ENCODE assay signal across 1 cellular context in the genomic region with DNA sequence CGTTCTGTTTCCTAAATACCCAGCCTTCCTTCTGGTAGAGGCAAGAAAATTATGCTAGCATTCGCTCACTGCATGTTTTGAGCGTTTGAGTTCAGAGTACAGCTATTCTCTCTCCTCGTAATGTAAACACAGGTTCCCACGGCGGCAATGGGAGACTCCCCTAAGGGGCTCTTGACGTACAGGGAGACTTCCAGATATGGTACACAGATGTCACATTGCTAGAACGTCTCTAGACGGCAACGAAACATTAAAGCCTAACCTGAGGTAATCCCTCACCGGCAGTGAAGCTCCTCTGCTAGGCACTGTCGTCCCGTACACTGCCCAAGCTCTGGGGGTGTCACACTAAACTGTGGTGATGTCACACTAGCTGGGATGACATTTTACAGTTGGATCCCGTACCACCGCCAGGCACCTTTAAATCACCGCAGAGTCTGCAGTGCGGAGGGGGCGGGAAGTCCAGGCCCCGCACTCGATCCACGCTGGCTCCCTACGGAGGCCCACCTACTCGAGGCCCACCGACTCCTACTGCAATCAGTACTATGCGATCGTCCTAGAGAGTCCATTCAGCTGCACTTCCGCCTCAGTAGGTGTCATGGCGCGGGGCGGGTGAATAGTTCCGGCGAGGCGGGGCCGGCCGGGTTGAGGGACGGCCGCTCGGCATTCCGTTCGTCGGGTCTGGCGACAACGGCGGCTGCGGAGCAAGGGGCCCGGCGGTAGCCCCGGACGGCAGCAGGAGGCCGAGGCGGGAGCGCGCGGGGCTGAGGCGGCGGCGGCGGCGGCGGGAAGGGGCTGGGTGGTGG.
TF ChIP-seq lines count a peak whose summit lies in the region.

TSS of gene HIPK1 (plus strand) at position 375 of the 800 bp plus-strand sequence.

TF ChIP-seq in GM12878, 131 proteins besides CTCF, POLR2A, EP300 and RAD21 (continued from another document and continues in another):
- TF ChIP-seq, protein P1, sequence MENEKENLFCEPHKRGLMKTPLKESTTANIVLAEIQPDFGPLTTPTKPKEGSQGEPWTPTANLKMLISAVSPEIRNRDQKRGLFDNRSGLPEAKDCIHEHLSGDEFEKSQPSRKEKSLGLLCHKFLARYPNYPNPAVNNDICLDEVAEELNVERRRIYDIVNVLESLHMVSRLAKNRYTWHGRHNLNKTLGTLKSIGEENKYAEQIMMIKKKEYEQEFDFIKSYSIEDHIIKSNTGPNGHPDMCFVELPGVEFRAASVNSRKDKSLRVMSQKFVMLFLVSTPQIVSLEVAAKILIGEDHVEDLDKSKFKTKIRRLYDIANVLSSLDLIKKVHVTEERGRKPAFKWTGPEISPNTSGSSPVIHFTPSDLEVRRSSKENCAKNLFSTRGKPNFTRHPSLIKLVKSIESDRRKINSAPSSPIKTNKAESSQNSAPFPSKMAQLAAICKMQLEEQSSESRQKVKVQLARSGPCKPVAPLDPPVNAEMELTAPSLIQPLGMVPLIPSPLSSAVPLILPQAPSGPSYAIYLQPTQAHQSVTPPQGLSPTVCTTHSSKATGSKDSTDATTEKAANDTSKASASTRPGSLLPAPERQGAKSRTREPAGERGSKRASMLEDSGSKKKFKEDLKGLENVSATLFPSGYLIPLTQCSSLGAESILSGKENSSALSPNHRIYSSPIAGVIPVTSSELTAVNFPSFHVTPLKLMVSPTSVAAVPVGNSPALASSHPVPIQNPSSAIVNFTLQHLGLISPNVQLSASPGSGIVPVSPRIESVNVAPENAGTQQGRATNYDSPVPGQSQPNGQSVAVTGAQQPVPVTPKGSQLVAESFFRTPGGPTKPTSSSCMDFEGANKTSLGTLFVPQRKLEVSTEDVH (IDR thresholded peaks at IDR 0.05; ENCODE audit: low read depth, partially characterized antibody), result peak; percentile 96
- TF ChIP-seq, protein P2, sequence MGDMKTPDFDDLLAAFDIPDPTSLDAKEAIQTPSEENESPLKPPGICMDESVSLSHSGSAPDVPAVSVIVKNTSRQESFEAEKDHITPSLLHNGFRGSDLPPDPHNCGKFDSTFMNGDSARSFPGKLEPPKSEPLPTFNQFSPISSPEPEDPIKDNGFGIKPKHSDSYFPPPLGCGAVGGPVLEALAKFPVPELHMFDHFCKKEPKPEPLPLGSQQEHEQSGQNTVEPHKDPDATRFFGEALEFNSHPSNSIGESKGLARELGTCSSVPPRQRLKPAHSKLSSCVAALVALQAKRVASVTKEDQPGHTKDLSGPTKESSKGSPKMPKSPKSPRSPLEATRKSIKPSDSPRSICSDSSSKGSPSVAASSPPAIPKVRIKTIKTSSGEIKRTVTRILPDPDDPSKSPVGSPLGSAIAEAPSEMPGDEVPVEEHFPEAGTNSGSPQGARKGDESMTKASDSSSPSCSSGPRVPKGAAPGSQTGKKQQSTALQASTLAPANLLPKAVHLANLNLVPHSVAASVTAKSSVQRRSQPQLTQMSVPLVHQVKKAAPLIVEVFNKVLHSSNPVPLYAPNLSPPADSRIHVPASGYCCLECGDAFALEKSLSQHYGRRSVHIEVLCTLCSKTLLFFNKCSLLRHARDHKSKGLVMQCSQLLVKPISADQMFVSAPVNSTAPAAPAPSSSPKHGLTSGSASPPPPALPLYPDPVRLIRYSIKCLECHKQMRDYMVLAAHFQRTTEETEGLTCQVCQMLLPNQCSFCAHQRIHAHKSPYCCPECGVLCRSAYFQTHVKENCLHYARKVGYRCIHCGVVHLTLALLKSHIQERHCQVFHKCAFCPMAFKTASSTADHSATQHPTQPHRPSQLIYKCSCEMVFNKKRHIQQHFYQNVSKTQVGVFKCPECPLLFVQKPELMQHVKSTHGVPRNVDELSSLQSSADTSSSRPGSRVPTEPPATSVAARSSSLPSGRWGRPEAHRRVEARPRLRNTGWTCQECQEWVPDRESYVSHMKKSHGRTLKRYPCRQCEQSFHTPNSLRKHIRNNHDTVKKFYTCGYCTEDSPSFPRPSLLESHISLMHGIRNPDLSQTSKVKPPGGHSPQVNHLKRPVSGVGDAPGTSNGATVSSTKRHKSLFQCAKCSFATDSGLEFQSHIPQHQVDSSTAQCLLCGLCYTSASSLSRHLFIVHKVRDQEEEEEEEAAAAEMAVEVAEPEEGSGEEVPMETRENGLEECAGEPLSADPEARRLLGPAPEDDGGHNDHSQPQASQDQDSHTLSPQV (IDR thresholded peaks at IDR 0.05), result no peak
- peak; percentile 66 for TF ChIP-seq TCF12 (IDR thresholded peaks at IDR 0.05; ENCODE audit: low read depth, low read length)
- peak; percentile 83 for TF ChIP-seq LARP7 (IDR thresholded peaks at IDR 0.05)
- TF ChIP-seq TBL1XR1 (IDR thresholded peaks at IDR 0.05; ENCODE audit: low read depth, low read length), result no peak
- TF ChIP-seq TAF1 (IDR thresholded peaks at IDR 0.05; ENCODE audit: borderline replicate concordance, low read depth, low read length), result peak; percentile 74; the same call in 1 of the 2 replicates
- TF ChIP-seq ESRRA (IDR thresholded peaks at IDR 0.05; ENCODE audit: low read length), result no peak
- TF ChIP-seq ELK1 (IDR thresholded peaks at IDR 0.05; ENCODE audit: low read depth, low read length), result peak; percentile 91
- TF ChIP-seq NRF1 (conservative IDR thresholded peaks at IDR 0.05; ENCODE audit: low read depth, low read length), result no peak
- TF ChIP-seq NR2C2 (IDR thresholded peaks at IDR 0.05; ENCODE audit: borderline replicate concordance, control insufficient read depth, insufficient read length, low read depth), result peak; percentile 66
- no peak; the same call in 1 of the 2 replicates for TF ChIP-seq JUNB (IDR thresholded peaks at IDR 0.05)
- no peak for TF ChIP-seq USF1 (IDR thresholded peaks at IDR 0.05; ENCODE audit: borderline replicate concordance, extremely low read length, insufficient read depth, low read depth, low read length)
- TF ChIP-seq HDAC6 (IDR thresholded peaks at IDR 0.05; ENCODE audit: unreplicated experiment), result no peak
- TF ChIP-seq SMAD5 (IDR thresholded peaks at IDR 0.05; ENCODE audit: low read depth), result 0 out of 2 replicates have a peak, but pooled peaks have one; percentile 61
- TF ChIP-seq CBX5 (IDR thresholded peaks at IDR 0.05; ENCODE audit: low read depth), result 0 out of 2 replicates have a peak, but pooled peaks have one; percentile 14
- peak; percentile 72 for TF ChIP-seq PKNOX1 (IDR thresholded peaks at IDR 0.05)
- TF ChIP-seq, protein P3, sequence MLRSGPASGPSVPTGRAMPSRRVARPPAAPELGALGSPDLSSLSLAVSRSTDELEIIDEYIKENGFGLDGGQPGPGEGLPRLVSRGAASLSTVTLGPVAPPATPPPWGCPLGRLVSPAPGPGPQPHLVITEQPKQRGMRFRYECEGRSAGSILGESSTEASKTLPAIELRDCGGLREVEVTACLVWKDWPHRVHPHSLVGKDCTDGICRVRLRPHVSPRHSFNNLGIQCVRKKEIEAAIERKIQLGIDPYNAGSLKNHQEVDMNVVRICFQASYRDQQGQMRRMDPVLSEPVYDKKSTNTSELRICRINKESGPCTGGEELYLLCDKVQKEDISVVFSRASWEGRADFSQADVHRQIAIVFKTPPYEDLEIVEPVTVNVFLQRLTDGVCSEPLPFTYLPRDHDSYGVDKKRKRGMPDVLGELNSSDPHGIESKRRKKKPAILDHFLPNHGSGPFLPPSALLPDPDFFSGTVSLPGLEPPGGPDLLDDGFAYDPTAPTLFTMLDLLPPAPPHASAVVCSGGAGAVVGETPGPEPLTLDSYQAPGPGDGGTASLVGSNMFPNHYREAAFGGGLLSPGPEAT (IDR thresholded peaks at IDR 0.05; ENCODE audit: low read depth), result peak; percentile 85
- no peak for TF ChIP-seq BCLAF1 (IDR thresholded peaks at IDR 0.05)
- TF ChIP-seq DPF2 (IDR thresholded peaks at IDR 0.05), result no peak
- TF ChIP-seq SKIL (IDR thresholded peaks at IDR 0.05; ENCODE audit: low read depth, poor library complexity, severe bottlenecking), result no peak
- TF ChIP-seq CHD1 (IDR thresholded peaks at IDR 0.05; ENCODE audit: low read depth, low read length), result no peak; the same call in 1 of the 2 replicates
- TF ChIP-seq POLR2AphosphoS5 (IDR thresholded peaks at IDR 0.05; ENCODE audit: low read length), result peak; percentile 75
- TF ChIP-seq, protein P4, sequence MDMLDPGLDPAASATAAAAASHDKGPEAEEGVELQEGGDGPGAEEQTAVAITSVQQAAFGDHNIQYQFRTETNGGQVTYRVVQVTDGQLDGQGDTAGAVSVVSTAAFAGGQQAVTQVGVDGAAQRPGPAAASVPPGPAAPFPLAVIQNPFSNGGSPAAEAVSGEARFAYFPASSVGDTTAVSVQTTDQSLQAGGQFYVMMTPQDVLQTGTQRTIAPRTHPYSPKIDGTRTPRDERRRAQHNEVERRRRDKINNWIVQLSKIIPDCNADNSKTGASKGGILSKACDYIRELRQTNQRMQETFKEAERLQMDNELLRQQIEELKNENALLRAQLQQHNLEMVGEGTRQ (IDR thresholded peaks at IDR 0.05; ENCODE audit: borderline replicate concordance, low read depth, low read length), result no peak
- TF ChIP-seq BMI1 (IDR thresholded peaks at IDR 0.05; ENCODE audit: borderline replicate concordance), result no peak
- TF ChIP-seq CREB1 (IDR thresholded peaks at IDR 0.05; ENCODE audit: low read depth), result peak; percentile 94
- TF ChIP-seq NFYA (IDR thresholded peaks at IDR 0.05; ENCODE audit: borderline replicate concordance, low read depth, low read length), result no peak
- peak; percentile 45; the same call in 1 of the 2 replicates for TF ChIP-seq ZNF24 (IDR thresholded peaks at IDR 0.05)
- TF ChIP-seq KAT2A (conservative IDR thresholded peaks at IDR 0.05; ENCODE audit: control insufficient read depth, low read depth, low read length), result no peak
- no peak for TF ChIP-seq PAX5 (IDR thresholded peaks at IDR 0.05; ENCODE audit: borderline replicate concordance, low read depth, low read length)
- peak; percentile 76 for TF ChIP-seq HDGF (IDR thresholded peaks at IDR 0.05)
- TF ChIP-seq MTA2 (IDR thresholded peaks at IDR 0.05; ENCODE audit: low read depth), result 0 out of 2 replicates have a peak, but pooled peaks have one; percentile 32
- TF ChIP-seq SP1 (IDR thresholded peaks at IDR 0.05; ENCODE audit: low read depth, low read length), result peak; percentile 25
- TF ChIP-seq SMARCA5 (IDR thresholded peaks at IDR 0.05), result no peak
